Comparison of ENCODE assay signal across 7 cellular contexts in genomic region chr19:17682273-17682672, GRCh38.
"Had no signal": no experiment of that assay in that cellular context is flagged by ENCODE, and none has a peak within 500 bp of the region (broad histone marks: within the 10 kb centered on the region; RNA-seq: fewer than 3 reads in every experiment).

No MANE protein-coding gene starts in this region.

- FAIRE-seq: H54 had no signal

- H3K27ac ChIP-seq: GM23248, HL-60, KMS-11 had no signal

- H3K4me2 ChIP-seq: KMS-11 had no signal

- H3K4me3 Mint-ChIP-seq: H9, HFFc6 had no signal

- H2AFZ ChIP-seq: GM23248 had no signal

- H3K27ac Mint-ChIP-seq: H9, HFFc6 had no signal

- DNase-seq: GOT3 had no signal

- H3K4me3 ChIP-seq: GM23248 had no signal

- H3K9me3 Mint-ChIP-seq: H9, HFFc6 had no signal

- H3K9ac ChIP-seq: GM23248, KMS-11 had no signal
